Comparison of ENCODE assay signal across 1 cellular context in the genomic region with DNA sequence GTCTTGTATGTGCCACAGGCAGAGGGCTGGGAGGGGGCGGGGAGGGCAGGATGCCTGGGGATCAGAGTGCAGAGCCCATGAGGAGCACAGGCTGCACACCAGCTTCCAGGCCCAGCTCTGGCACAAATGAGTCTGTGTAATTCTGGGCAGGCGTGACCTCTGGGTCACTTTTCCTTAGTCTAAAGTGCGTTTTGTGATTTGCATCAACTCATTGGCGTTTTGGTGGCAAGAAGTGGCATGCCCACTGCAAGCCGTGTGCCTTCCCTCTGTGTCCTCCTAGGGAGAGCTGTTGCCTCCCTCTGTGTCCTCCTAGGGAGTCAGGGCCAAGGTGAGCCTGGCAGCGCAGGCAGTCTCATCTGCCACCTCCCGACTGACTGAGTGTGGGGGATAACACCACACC.
TF ChIP-seq lines count a peak whose summit lies in the region.

No MANE protein-coding gene starts in this region.

TF ChIP-seq in HepG2, 621 proteins besides CTCF, POLR2A, EP300 and RAD21 (continued from another document and continues in another):
- no peak for TF ChIP-seq ZUFSP (CRISPR knock-in tag; IDR thresholded peaks at IDR 0.05; ENCODE audit: borderline replicate concordance)
- TF ChIP-seq ZFP36 (IDR thresholded peaks at IDR 0.05; ENCODE audit: borderline replicate concordance, low read depth, low read length, partially characterized antibody), result no peak
- no peak for TF ChIP-seq CAMTA2 (CRISPR knock-in tag; IDR thresholded peaks at IDR 0.05; ENCODE audit: borderline replicate concordance)
- no peak for TF ChIP-seq SRSF1 (optimal IDR thresholded peaks at IDR 0.05; ENCODE audit: low read depth, low read length)
- TF ChIP-seq, protein P1, sequence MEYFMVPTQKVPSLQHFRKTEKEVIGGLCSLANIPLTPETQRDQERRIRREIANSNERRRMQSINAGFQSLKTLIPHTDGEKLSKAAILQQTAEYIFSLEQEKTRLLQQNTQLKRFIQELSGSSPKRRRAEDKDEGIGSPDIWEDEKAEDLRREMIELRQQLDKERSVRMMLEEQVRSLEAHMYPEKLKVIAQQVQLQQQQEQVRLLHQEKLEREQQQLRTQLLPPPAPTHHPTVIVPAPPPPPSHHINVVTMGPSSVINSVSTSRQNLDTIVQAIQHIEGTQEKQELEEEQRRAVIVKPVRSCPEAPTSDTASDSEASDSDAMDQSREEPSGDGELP (IDR thresholded peaks at IDR 0.05; ENCODE audit: borderline replicate concordance, low read depth), result no peak
- TF ChIP-seq CREM (IDR thresholded peaks at IDR 0.05), result no peak
- TF ChIP-seq CREM (CRISPR knock-in tag; IDR thresholded peaks at IDR 0.05), result no peak
- TF ChIP-seq NR2C2 (CRISPR knock-in tag; IDR thresholded peaks at IDR 0.05; ENCODE audit: borderline replicate concordance), result 0 out of 2 replicates have a peak, but pooled peaks have one; percentile 32
- TF ChIP-seq ZBTB38 (CRISPR knock-in tag; IDR thresholded peaks at IDR 0.05), result peak; percentile 56; the same call in 1 of the 2 replicates
- no peak for TF ChIP-seq ZNF563 (CRISPR knock-in tag; IDR thresholded peaks at IDR 0.05)
- no peak for TF ChIP-seq ZNF629 (CRISPR knock-in tag; conservative IDR thresholded peaks at IDR 0.05)
- TF ChIP-seq ASH2L (IDR thresholded peaks at IDR 0.05; ENCODE audit: insufficient read length, low read depth, low read length), result no peak
- TF ChIP-seq ZNF263 (CRISPR knock-in tag; IDR thresholded peaks at IDR 0.05), result no peak
- no peak for TF ChIP-seq BCL3 (CRISPR knock-in tag; IDR thresholded peaks at IDR 0.05)
- no peak for TF ChIP-seq HCFC1 (IDR thresholded peaks at IDR 0.05; ENCODE audit: low read depth, low read length)
- no peak for TF ChIP-seq FOXC1 (CRISPR knock-in tag; IDR thresholded peaks at IDR 0.05; ENCODE audit: borderline replicate concordance)
- TF ChIP-seq ZNF775 (CRISPR knock-in tag; IDR thresholded peaks at IDR 0.05; ENCODE audit: borderline replicate concordance), result no peak
- TF ChIP-seq, protein P2, sequence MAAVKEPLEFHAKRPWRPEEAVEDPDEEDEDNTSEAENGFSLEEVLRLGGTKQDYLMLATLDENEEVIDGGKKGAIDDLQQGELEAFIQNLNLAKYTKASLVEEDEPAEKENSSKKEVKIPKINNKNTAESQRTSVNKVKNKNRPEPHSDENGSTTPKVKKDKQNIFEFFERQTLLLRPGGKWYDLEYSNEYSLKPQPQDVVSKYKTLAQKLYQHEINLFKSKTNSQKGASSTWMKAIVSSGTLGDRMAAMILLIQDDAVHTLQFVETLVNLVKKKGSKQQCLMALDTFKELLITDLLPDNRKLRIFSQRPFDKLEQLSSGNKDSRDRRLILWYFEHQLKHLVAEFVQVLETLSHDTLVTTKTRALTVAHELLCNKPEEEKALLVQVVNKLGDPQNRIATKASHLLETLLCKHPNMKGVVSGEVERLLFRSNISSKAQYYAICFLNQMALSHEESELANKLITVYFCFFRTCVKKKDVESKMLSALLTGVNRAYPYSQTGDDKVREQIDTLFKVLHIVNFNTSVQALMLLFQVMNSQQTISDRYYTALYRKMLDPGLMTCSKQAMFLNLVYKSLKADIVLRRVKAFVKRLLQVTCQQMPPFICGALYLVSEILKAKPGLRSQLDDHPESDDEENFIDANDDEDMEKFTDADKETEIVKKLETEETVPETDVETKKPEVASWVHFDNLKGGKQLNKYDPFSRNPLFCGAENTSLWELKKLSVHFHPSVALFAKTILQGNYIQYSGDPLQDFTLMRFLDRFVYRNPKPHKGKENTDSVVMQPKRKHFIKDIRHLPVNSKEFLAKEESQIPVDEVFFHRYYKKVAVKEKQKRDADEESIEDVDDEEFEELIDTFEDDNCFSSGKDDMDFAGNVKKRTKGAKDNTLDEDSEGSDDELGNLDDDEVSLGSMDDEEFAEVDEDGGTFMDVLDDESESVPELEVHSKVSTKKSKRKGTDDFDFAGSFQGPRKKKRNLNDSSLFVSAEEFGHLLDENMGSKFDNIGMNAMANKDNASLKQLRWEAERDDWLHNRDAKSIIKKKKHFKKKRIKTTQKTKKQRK (IDR thresholded peaks at IDR 0.05; ENCODE audit: low read length), result no peak
- no peak for TF ChIP-seq ZNF557 (CRISPR knock-in tag; IDR thresholded peaks at IDR 0.05)
- TF ChIP-seq KDM6A (CRISPR knock-in tag; IDR thresholded peaks at IDR 0.05; ENCODE audit: low read depth), result peak; percentile 36; the same call in 1 of the 2 replicates
- TF ChIP-seq TCF7 (IDR thresholded peaks at IDR 0.05; ENCODE audit: low read depth), result no peak
- no peak for TF ChIP-seq AGO1 (IDR thresholded peaks at IDR 0.05; ENCODE audit: low read depth, low read length, poor library complexity, severe bottlenecking)
- no peak for TF ChIP-seq HHEX (CRISPR knock-in tag; IDR thresholded peaks at IDR 0.05)
- no peak for TF ChIP-seq DMAP1 (CRISPR knock-in tag; IDR thresholded peaks at IDR 0.05)
- no peak for TF ChIP-seq ZNF691 (CRISPR knock-in tag; IDR thresholded peaks at IDR 0.05; ENCODE audit: borderline replicate concordance, low read depth)
- TF ChIP-seq, protein P3, sequence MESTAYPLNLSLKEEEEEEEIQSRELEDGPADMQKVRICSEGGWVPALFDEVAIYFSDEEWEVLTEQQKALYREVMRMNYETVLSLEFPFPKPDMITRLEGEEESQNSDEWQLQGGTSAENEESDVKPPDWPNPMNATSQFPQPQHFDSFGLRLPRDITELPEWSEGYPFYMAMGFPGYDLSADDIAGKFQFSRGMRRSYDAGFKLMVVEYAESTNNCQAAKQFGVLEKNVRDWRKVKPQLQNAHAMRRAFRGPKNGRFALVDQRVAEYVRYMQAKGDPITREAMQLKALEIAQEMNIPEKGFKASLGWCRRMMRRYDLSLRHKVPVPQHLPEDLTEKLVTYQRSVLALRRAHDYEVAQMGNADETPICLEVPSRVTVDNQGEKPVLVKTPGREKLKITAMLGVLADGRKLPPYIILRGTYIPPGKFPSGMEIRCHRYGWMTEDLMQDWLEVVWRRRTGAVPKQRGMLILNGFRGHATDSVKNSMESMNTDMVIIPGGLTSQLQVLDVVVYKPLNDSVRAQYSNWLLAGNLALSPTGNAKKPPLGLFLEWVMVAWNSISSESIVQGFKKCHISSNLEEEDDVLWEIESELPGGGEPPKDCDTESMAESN (CRISPR knock-in tag; conservative IDR thresholded peaks at IDR 0.05), result no peak
- no peak for TF ChIP-seq GABPA (IDR thresholded peaks at IDR 0.05; ENCODE audit: low read depth, low read length)
- TF ChIP-seq GABPA (CRISPR knock-in tag; IDR thresholded peaks at IDR 0.05; ENCODE audit: low read depth), result no peak
- TF ChIP-seq, protein P4, sequence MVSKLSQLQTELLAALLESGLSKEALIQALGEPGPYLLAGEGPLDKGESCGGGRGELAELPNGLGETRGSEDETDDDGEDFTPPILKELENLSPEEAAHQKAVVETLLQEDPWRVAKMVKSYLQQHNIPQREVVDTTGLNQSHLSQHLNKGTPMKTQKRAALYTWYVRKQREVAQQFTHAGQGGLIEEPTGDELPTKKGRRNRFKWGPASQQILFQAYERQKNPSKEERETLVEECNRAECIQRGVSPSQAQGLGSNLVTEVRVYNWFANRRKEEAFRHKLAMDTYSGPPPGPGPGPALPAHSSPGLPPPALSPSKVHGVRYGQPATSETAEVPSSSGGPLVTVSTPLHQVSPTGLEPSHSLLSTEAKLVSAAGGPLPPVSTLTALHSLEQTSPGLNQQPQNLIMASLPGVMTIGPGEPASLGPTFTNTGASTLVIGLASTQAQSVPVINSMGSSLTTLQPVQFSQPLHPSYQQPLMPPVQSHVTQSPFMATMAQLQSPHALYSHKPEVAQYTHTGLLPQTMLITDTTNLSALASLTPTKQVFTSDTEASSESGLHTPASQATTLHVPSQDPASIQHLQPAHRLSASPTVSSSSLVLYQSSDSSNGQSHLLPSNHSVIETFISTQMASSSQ (IDR thresholded peaks at IDR 0.05; ENCODE audit: low read depth), result no peak
- TF ChIP-seq, protein P4 (CRISPR knock-in tag; IDR thresholded peaks at IDR 0.05; ENCODE audit: borderline replicate concordance), result no peak
- no peak for TF ChIP-seq TCF12 (IDR thresholded peaks at IDR 0.05)
- no peak for TF ChIP-seq TCF12 (CRISPR knock-in tag; IDR thresholded peaks at IDR 0.05)
- TF ChIP-seq, protein P5, sequence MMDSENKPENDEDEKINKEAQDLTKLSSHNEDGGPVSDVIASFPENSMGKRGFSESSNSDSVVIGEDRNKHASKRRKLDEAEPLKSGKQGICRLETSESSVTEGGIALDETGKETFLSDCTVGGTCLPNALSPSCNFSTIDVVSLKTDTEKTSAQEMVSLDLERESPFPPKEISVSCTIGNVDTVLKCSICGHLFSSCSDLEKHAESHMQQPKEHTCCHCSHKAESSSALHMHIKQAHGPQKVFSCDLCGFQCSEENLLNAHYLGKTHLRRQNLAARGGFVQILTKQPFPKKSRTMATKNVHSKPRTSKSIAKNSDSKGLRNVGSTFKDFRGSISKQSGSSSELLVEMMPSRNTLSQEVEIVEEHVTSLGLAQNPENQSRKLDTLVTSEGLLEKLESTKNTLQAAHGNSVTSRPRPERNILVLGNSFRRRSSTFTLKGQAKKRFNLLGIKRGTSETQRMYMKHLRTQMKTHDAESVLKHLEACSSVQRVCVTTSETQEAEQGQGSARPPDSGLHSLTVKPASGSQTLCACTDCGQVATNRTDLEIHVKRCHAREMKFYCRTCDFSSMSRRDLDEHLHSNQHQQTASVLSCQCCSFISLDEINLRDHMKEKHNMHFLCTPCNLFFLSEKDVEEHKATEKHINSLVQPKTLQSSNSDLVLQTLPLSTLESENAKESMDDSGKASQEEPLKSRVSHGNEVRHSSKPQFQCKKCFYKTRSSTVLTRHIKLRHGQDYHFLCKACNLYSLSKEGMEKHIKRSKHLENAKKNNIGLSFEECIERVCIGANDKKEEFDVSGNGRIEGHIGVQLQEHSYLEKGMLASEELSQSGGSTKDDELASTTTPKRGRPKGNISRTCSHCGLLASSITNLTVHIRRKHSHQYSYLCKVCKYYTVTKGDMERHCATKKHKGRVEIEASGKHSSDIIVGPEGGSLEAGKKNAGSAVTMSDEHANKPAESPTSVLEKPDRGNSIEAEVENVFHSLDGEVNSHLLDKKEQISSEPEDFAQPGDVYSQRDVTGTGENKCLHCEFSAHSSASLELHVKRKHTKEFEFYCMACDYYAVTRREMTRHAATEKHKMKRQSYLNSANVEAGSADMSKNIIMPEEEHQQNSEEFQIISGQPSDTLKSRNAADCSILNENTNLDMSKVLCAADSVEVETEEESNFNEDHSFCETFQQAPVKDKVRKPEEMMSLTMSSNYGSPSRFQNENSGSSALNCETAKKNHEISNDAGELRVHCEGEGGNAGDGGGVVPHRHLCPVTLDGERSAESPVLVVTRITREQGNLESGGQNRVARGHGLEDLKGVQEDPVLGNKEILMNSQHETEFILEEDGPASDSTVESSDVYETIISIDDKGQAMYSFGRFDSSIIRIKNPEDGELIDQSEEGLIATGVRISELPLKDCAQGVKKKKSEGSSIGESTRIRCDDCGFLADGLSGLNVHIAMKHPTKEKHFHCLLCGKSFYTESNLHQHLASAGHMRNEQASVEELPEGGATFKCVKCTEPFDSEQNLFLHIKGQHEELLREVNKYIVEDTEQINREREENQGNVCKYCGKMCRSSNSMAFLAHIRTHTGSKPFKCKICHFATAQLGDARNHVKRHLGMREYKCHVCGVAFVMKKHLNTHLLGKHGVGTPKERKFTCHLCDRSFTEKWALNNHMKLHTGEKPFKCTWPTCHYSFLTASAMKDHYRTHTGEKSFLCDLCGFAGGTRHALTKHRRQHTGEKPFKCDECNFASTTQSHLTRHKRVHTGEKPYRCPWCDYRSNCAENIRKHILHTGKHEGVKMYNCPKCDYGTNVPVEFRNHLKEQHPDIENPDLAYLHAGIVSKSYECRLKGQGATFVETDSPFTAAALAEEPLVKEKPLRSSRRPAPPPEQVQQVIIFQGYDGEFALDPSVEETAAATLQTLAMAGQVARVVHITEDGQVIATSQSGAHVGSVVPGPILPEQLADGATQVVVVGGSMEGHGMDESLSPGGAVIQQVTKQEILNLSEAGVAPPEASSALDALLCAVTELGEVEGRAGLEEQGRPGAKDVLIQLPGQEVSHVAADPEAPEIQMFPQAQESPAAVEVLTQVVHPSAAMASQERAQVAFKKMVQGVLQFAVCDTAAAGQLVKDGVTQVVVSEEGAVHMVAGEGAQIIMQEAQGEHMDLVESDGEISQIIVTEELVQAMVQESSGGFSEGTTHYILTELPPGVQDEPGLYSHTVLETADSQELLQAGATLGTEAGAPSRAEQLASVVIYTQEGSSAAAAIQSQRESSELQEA (CRISPR knock-in tag; IDR thresholded peaks at IDR 0.05; ENCODE audit: not compliant biosample characterization), result no peak
